10 cellular contexts compared by ENCODE assay signal in the genomic region with DNA sequence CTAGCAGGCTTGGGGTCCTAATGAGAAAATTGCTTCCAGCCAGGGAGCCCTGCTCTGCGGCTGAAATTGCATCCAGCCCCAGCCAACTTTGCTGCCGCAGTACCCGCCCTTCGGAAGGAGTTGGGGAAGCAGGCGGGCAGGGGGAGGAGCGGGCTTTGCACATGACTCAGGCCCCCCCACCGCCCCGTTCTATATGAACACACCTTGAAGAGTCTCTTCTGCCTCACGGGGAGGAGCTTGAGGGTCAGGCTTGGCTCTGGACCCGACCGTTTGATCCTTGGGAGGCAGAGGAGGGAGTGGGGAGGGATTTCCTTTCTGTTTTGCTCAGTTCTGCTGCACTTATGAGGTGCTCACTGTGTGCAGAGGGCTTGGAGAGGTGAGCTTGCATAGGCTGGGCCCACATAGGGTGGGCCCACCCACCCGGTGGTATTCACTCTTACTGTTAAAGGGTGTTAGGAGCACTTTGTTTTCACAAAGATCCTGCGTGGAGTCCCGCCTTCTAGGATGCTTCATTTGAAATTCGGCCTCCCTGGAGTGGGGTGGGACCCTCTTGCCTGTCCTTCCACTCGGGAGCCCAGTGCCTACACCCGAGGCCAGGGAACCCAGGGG. TPM values are rescaled to one million over a fixed set of nuclear protein-coding genes. Genes with fewer than 3 reads are reported as not detected.
DNase-seq lines count a peak whose midpoint lies in the region; ATAC-seq, FAIRE-seq and TF ChIP-seq lines count a peak whose summit lies in the region.
"Had no signal": no experiment of that assay in that cellular context is flagged by ENCODE, and none has a peak within 500 bp of the region (broad histone marks: within the 10 kb centered on the region; RNA-seq: fewer than 3 reads in every experiment).

No MANE protein-coding gene starts in this region.

- H3K79me2 ChIP-seq in H1 (ENCODE audit: control insufficient read depth in 1 of 2, insufficient read depth in 2 of 2, low read length in 2 of 2), result no peaks in the 10 kb centered on the region

- no peak overlapping the region; the same call in 1 of the 2 replicates for H4K8ac ChIP-seq in H1 (ENCODE audit: extremely low read depth, insufficient read depth, low read length)

- H2AFZ ChIP-seq in H1 (ENCODE audit: low read length), result no peak overlapping the region
- H2AFZ ChIP-seq: PC-9 had no signal

- FAIRE-seq in H1 (lab: Jason Lieb, UNC), result no peak

- H3K4me1 ChIP-seq in H1 (replicated peaks in 1 of 4; ENCODE audit: control insufficient read depth in 3 of 4, insufficient read depth in 4 of 4, low read length in 3 of 4) (peaks cover 7 to 48% (median 39%) of the 10 kb centered on the region in 4 experiments), mucosa of descending colon (ENCODE audit: low read depth) (peaks cover 60% of the 10 kb centered on the region)

- no peak overlapping the region for H3K9ac ChIP-seq in H1 (replicated peaks in 1 of 4; ENCODE audit: extremely low read depth in 1 of 4, low read depth in 3 of 4, low read length in 3 of 4)

- no peaks in the 10 kb centered on the region for H3K9me3 ChIP-seq in H1 (ENCODE audit: insufficient read depth in 2 of 2, low read depth in 1 of 2, low read length in 1 of 2)
- no peaks in the 10 kb centered on the region for H3K9me3 ChIP-seq in mucosa of descending colon

- H2BK15ac ChIP-seq in H1 (ENCODE audit: low read length), result peak overlapping the region; percentile 40; the same call in 1 of the 2 replicates

- H3K23ac ChIP-seq in H1 (ENCODE audit: insufficient read length), result no peak overlapping the region

- no peak for TF ChIP-seq RAD21 in H1 (IDR thresholded peaks at IDR 0.05 in 1 of 2, conservative IDR thresholded peaks at IDR 0.05 in 1 of 2; ENCODE audit: low read depth in 2 of 2, low read length in 2 of 2)

- TF ChIP-seq CTCF in 22Rv1 (IDR thresholded peaks at IDR 0.05) (no peak), H1 (IDR thresholded peaks at IDR 0.05; ENCODE audit: control extremely low read depth in 1 of 3, insufficient read depth in 1 of 3, low read depth in 1 of 3, low read length in 3 of 3) (no peak), mucosa of descending colon (IDR thresholded peaks at IDR 0.05) (no peak)

- no peak overlapping the region for H3K27ac Mint-ChIP-seq in stimulated activated naive CD8-positive, alpha-beta T cell treated with anti-CD3 and anti-CD28 coated beads, Interleukin-15, amount 100 ng/mL, for 72 hours
- H3K27ac Mint-ChIP-seq: effector memory CD8-positive, alpha-beta T cell had no signal

- H3K27ac ChIP-seq in 22Rv1 (peak overlapping the region; percentile 68), H1 (ENCODE audit: low read depth, low read length) (no peak overlapping the region)
- H3K27ac ChIP-seq: PC-9 had no signal

- H2BK5ac ChIP-seq in H1 (ENCODE audit: low read depth, low read length), result no peak overlapping the region

- H3K4me3 ChIP-seq in H1 (ENCODE audit: extremely low read depth in 1 of 4, insufficient read depth in 2 of 4, low read depth in 3 of 4, low read length in 4 of 4), result peak overlapping the region; percentile 9 to 51 (median 14); a peak in 5 of 8 replicates
- H3K4me3 ChIP-seq in mucosa of descending colon, result no peak overlapping the region
- H3K4me3 ChIP-seq: PC-9 had no signal

- H3K9me3 Mint-ChIP-seq in stimulated activated naive CD8-positive, alpha-beta T cell treated with anti-CD3 and anti-CD28 coated beads, Interleukin-15, amount 100 ng/mL, for 72 hours, result no peaks in the 10 kb centered on the region
- H3K9me3 Mint-ChIP-seq: effector memory CD8-positive, alpha-beta T cell had no signal

- H4K20me1 ChIP-seq in H1 (replicated peaks in 1 of 2; ENCODE audit: control insufficient read depth in 1 of 2, insufficient read depth in 2 of 2, low read length in 2 of 2), result peaks cover 8 to 21% of the 10 kb centered on the region in 2 experiments

- no peak for TF ChIP-seq EP300 in H1 (IDR thresholded peaks at IDR 0.05; ENCODE audit: borderline replicate concordance in 1 of 2, low read depth in 2 of 2, low read length in 2 of 2)

- H2BK12ac ChIP-seq in H1 (ENCODE audit: low read depth, low read length), result peak overlapping the region; percentile 95; the same call in 1 of the 2 replicates

- no peaks in the 10 kb centered on the region for H3K36me3 ChIP-seq in H1 (ENCODE audit: control insufficient read depth in 2 of 4, insufficient read depth in 4 of 4, low read length in 3 of 4)
- no peaks in the 10 kb centered on the region for H3K36me3 ChIP-seq in mucosa of descending colon (ENCODE audit: low read depth)

- H3K4me1 Mint-ChIP-seq in stimulated activated naive CD8-positive, alpha-beta T cell treated with anti-CD3 and anti-CD28 coated beads, Interleukin-15, amount 100 ng/mL, for 72 hours, result peaks cover 18% of the 10 kb centered on the region

- CTCF ChIA-PET in H1 (lab: Charles Lee; ENCODE audit: partially characterized antibody), result interaction anchor here (0.6 to 48.8 kb wide), 9 partner anchors 6 to 913 kb away, joined by 3 to 1145 read pairs (median 140); no protein-coding TSS in a partner anchor

- WGBS in H1 (ENCODE audit: extremely low coverage in 1 of 2, insufficient coverage in 1 of 2, insufficient read length in 1 of 2, insufficient replicate concordance in 2 of 2, low coverage in 1 of 2, low lambda C conversion rate in 2 of 2, missing lambda C conversion rate in 1 of 2), 2 experiments, result 12% methylated on average over 16 of the region's 17 CpGs; no CpG with 5 or more reads in 1 of the 2 experiments

- no peak overlapping the region for H4K91ac ChIP-seq in H1 (replicated peaks; ENCODE audit: insufficient read length, low read length)

- peak; percentile 34 for ATAC-seq in mucosa of descending colon
- ATAC-seq in stimulated activated naive CD8-positive, alpha-beta T cell treated with anti-CD3 and anti-CD28 coated beads, Interleukin-15, amount 100 ng/mL, for 72 hours, result no peak
- ATAC-seq in GM18517 (IDR thresholded peaks at IDR 0.05; ENCODE audit: unreplicated experiment), result no peak
- ATAC-seq: effector memory CD8-positive, alpha-beta T cell had no signal

- H3K4me2 ChIP-seq in H1 (ENCODE audit: insufficient read depth in 1 of 2, low read depth in 2 of 2, low read length in 2 of 2), result peak overlapping the region; percentile 66 to 82
- H3K4me2 ChIP-seq: PC-9 had no signal

- peaks cover 89 to 100% (median 99%) of the 10 kb centered on the region in 4 experiments for H3K27me3 ChIP-seq in H1 (replicated peaks in 1 of 4; ENCODE audit: control insufficient read depth in 3 of 4, extremely low read depth in 1 of 4, insufficient read depth in 3 of 4, low read length in 3 of 4)

- no peak overlapping the region for H3K56ac ChIP-seq in H1 (replicated peaks; ENCODE audit: insufficient read length, low read depth, low read length)

- peak overlapping the region; percentile 61 for H3K4ac ChIP-seq in H1 (replicated peaks; ENCODE audit: insufficient read length, low read depth, low read length)

- peaks cover 11% of the 10 kb centered on the region; the same call in 1 of the 2 replicates for H3K23me2 ChIP-seq in H1 (ENCODE audit: low read depth, low read length)

- no peaks in the 10 kb centered on the region for H3K79me1 ChIP-seq in H1 (ENCODE audit: low read depth, low read length)

- POLR2A ChIA-PET in H1 (lab: Charles Lee; ENCODE audit: partially characterized antibody), result interaction anchor here (0.8 to 3.2 kb wide), 6 partner anchors 11 to 110 kb away, joined by 3 to 18 read pairs (median 4); a partner anchor contains a TSS

- H3K27me3 Mint-ChIP-seq in stimulated activated naive CD8-positive, alpha-beta T cell treated with anti-CD3 and anti-CD28 coated beads, Interleukin-15, amount 100 ng/mL, for 72 hours, result peaks cover 33% of the 10 kb centered on the region

- no peak for TF ChIP-seq POLR2A in H1 (IDR thresholded peaks at IDR 0.05; ENCODE audit: control extremely low read depth in 1 of 2, low read depth in 2 of 2, low read length in 2 of 2)

- H2BK120ac ChIP-seq in H1 (replicated peaks; ENCODE audit: low read depth, low read length), result no peak overlapping the region

- 0 out of 2 replicates have a peak overlapping the region, but pooled peaks have one; percentile 18 for H2BK20ac ChIP-seq in H1 (ENCODE audit: low read length)

- H2AK5ac ChIP-seq in H1 (ENCODE audit: low read depth, low read length), result no peak overlapping the region; the same call in 1 of the 2 replicates

- no peak overlapping the region for H4K5ac ChIP-seq in H1 (ENCODE audit: insufficient read length, low read depth, low read length)

- intact Hi-C loops in mucosa of descending colon (cut with DNase I, micrococcal nuclease), result no loop called here

- H3K4me3 Mint-ChIP-seq in stimulated activated naive CD8-positive, alpha-beta T cell treated with anti-CD3 and anti-CD28 coated beads, Interleukin-15, amount 100 ng/mL, for 72 hours, result no peak overlapping the region
- H3K4me3 Mint-ChIP-seq: effector memory CD8-positive, alpha-beta T cell had no signal

- no peak overlapping the region for H3K14ac ChIP-seq in H1 (ENCODE audit: insufficient read length)

- peak; percentile 96 for DNase-seq in M059J (ENCODE audit: low read depth)
- DNase-seq in H1 (ENCODE audit: low read depth in 1 of 2, low spot score in 2 of 2), result peak in 1 of 2 experiments; percentile 70
- DNase-seq in mucosa of descending colon, result peak; percentile 51 to 77 (median 55)
- DNase-seq in stimulated activated naive CD8-positive, alpha-beta T cell treated with anti-CD3 and anti-CD28 coated beads, Interleukin-15, amount 100 ng/mL, for 72 hours, result no peak
- DNase-seq in NK-92 (lab: John Stamatoyannopoulos, UW; ENCODE audit: unreplicated experiment), result no peak
- DNase-seq in ureter (ENCODE audit: low spot score), result no peak
- DNase-seq: effector memory CD8-positive, alpha-beta T cell had no signal

- peak overlapping the region; percentile 11 for H3K18ac ChIP-seq in H1 (ENCODE audit: extremely low read depth, low read length)

TF ChIP-seq in H1, 55 proteins besides CTCF, POLR2A, EP300 and RAD21 (continues in another document):
- no peak for TF ChIP-seq TEAD4 (IDR thresholded peaks at IDR 0.05; ENCODE audit: low read depth, low read length)
- no peak for TF ChIP-seq RFX5 (IDR thresholded peaks at IDR 0.05; ENCODE audit: borderline replicate concordance, low read depth, low read length)
- no peak for TF ChIP-seq ZNF274 (IDR thresholded peaks at IDR 0.05; ENCODE audit: borderline replicate concordance, extremely low read depth, low read length)
- TF ChIP-seq RXRA (IDR thresholded peaks at IDR 0.05; ENCODE audit: insufficient read depth, low read depth, low read length), result no peak

RNA-seq across cellular contexts. Expression of a gene that starts 46.5 kb away (rescaled TPM):
- total RNA-seq in M059J (2014; rRNA removed; shearing (Covaris generic)), result not detected in 2 replicates
- total RNA-seq in H1 (2021; fragmentation: NEBNext Ultra II Directional; extraction: Animal tissue kit (Norgen Biotek cat#: 25700)), result 0.58 and 0.65 TPM in 2 replicates
- polyA plus RNA-seq in H1 (2011; rRNA removed), result 0.76 and 1.0 TPM in 2 replicates
- polyA plus RNA-seq in H1 (2011; cell fraction: cytosol; rRNA removed), result 0.62 TPM
- polyA plus RNA-seq in H1 (2011; cell fraction: nucleus; rRNA removed), result 0.78 TPM
- polyA plus RNA-seq in H1 (2012, experiment 1 of 2), result 0.23 to 0.67 TPM (median 0.39 TPM) in 4 replicates
- 0.26 TPM for polyA plus RNA-seq in H1 (2012, experiment 2 of 2)
- polyA plus RNA-seq in H1 (2013, experiment 1 of 2), result 0.65 TPM
- 0.52 TPM for polyA plus RNA-seq in H1 (2013, experiment 2 of 2)
- 0.10 TPM in 1 of 2 replicates, not detected in the other for polyA minus RNA-seq in H1 (2011; rRNA and poly(A)+ RNA removed)
- 1.2 TPM for polyA minus RNA-seq in H1 (2011; cell fraction: cytosol; rRNA and poly(A)+ RNA removed)
- polyA minus RNA-seq in H1 (2011; cell fraction: nucleus; rRNA and poly(A)+ RNA removed), result 0.40 TPM
- total RNA-seq in mucosa of descending colon, result 1 to 10 TPM; 1.7 to 7.6 (median 4.7) TPM
- 3.0 TPM for total RNA-seq in ureter

Comparison
In these comparisons a context has a peak if more than half of its experiments do, and no peak if none do; other contexts are left out.
1. DNase-seq: peak in M059J (single experiment) and mucosa of descending colon (3 of 3); none in stimulated activated naive CD8-positive, alpha-beta T cell treated with anti-CD3 and anti-CD28 coated beads, Interleukin-15, amount 100 ng/mL, for 72 hours (0 of 2), NK-92 (single experiment) and ureter (single experiment).